12 cellular contexts compared by ENCODE assay signal in the genomic region with DNA sequence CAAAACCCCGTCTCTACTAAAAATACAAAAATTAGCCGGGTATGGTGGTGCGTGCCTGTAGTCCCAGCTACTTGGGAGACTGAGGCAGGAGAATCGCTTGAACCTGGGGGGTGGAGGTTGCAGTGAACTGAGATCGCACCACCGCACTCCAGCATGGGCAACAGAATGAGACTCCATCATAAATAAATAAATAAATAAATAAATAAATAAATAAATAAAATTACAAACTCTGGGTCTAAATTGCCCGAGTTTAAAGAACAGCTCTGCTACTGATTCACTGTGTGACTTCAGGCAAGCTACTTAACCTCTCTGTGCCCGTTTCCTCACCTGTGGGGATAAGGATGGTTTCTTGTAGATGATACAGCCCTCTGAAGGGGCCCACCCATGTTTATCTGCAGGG. TPM values are rescaled to one million over a fixed set of nuclear protein-coding genes. Genes with fewer than 3 reads are reported as not detected.
"Had no signal": no experiment of that assay in that cellular context is flagged by ENCODE, and none has a peak within 500 bp of the region (broad histone marks: within the 10 kb centered on the region; RNA-seq: fewer than 3 reads in every experiment).

No MANE protein-coding gene starts in this region.

RNA-seq across cellular contexts. Expression of a gene that starts 16.8 kb away (rescaled TPM):
- total RNA-seq: neural crest cell, urinary bladder had no signal

RNA-seq across cellular contexts. Expression of a gene that starts 31.1 kb away (rescaled TPM):
- total RNA-seq: omental fat pad, ovary, pulmonary artery endothelial cell, right atrium auricular region, sciatic nerve, smooth muscle cell, suprapubic skin, transverse colon, upper lobe of right lung, urinary bladder, uterus had no signal
- polyA plus RNA-seq: ovary, smooth muscle cell had no signal
